Comparison of ENCODE assay signal across 25 cellular contexts in genomic region chr3:123564056-123564455, GRCh38.
"Had no signal": no experiment of that assay in that cellular context is flagged by ENCODE, and none has a peak within 500 bp of the region (broad histone marks: within the 10 kb centered on the region; RNA-seq: fewer than 3 reads in every experiment).

No MANE protein-coding gene starts in this region.

- H3K4me2 ChIP-seq: smooth muscle cell had no signal

- H3K4me1 Mint-ChIP-seq: nephron had no signal

- H3K27ac Mint-ChIP-seq: activated CD4-positive, alpha-beta T cell treated with anti-CD3 and anti-CD28 coated beads for 36 hours; nephron; T-cell; T-helper 2 cell treated with Interferon-gamma antibody and Interleukin-4, amounts not matched to agents 5 μg/mL and 100 μg/mL, for 36 hours had no signal

- H3K9me3 Mint-ChIP-seq: central memory CD8-positive, alpha-beta T cell; nephron; T-cell; T-helper 2 cell treated with Interferon-gamma antibody and Interleukin-4, amounts not matched to agents 5 μg/mL and 100 μg/mL, for 36 hours had no signal

- H3K4me3 Mint-ChIP-seq: activated CD4-positive, alpha-beta T cell treated with anti-CD3 and anti-CD28 coated beads for 36 hours; central memory CD8-positive, alpha-beta T cell; nephron; T-cell; T-helper 2 cell treated with Interferon-gamma antibody and Interleukin-4, amounts not matched to agents 5 μg/mL and 100 μg/mL, for 36 hours had no signal

- H3K36me3 ChIP-seq: pancreas had no signal

- DNase-seq: activated CD4-positive, alpha-beta T cell treated with anti-CD3 and anti-CD28 coated beads for 36 hours; activated CD4-positive, alpha-beta T cell treated with anti-CD3 and anti-CD28 coated beads, Interleukin-2, amount 50 U/mL, for 48 hours; activated CD4-positive, CD25-positive, alpha-beta regulatory T cell; activated CD8-positive, alpha-beta memory T cell treated with anti-CD3 and anti-CD28 coated beads for 24 hours; activated gamma-delta T cell treated with Interleukin-2 at 50 U/mL for 16 hours; activated T-cell treated with anti-CD3 and anti-CD28 coated beads, Interleukin-2, amount 50 U/mL, for 1 hour; amniotic stem cell; effector CD8-positive, alpha-beta T cell; kidney glomerular epithelial cell; left ventricle myocardium inferior; mucosa of descending colon; pancreas; psoas muscle; stimulated activated CD4-positive, alpha-beta T cell treated with anti-CD3 and anti-CD28 coated beads, Interleukin-1b, Interleukin-23, amount 100 ng/mL, for 48 hours; stimulated activated CD4-positive, alpha-beta T cell treated with anti-CD3 and anti-CD28 coated beads, Interleukin-4, amount 100 ng/mL, for 4 hours; stimulated activated CD8-positive, alpha-beta memory T cell treated with anti-CD3 and anti-CD28 coated beads, Interleukin-4, amount 100 ng/mL, for 48 hours; stimulated activated naive CD4-positive, alpha-beta T cell; T-cell; tibial artery had no signal

- H3K4me3 ChIP-seq: left ventricle myocardium inferior, lung, mucosa of descending colon, pancreas, psoas muscle, smooth muscle cell, suprapubic skin, tibial artery had no signal

- H3K27ac ChIP-seq: left ventricle myocardium inferior, pancreas, psoas muscle, suprapubic skin, tibial artery had no signal

- H3K9me3 ChIP-seq: left ventricle myocardium inferior, mucosa of descending colon, pancreas, psoas muscle, suprapubic skin, tibial artery had no signal

- ATAC-seq: mucosa of descending colon, pancreas, psoas muscle, T-cell had no signal

- H3K4me1 ChIP-seq: left ventricle myocardium inferior, psoas muscle, tibial artery had no signal

- H3K27me3 Mint-ChIP-seq: activated CD4-positive, alpha-beta T cell treated with anti-CD3 and anti-CD28 coated beads for 36 hours; central memory CD8-positive, alpha-beta T cell; T-cell had no signal

- H3K27me3 ChIP-seq: pancreas, suprapubic skin, tibial artery had no signal
